Comparison of ENCODE assay signal across 11 cellular contexts in genomic region chr9:36193049-36193448, GRCh38. TPM values are rescaled to one million over a fixed set of nuclear protein-coding genes. Genes with fewer than 3 reads are reported as not detected.
DNase-seq lines count a peak whose midpoint lies in the region; ATAC-seq, FAIRE-seq and TF ChIP-seq lines count a peak whose summit lies in the region.
"Had no signal": no experiment of that assay in that cellular context is flagged by ENCODE, and none has a peak within 500 bp of the region (broad histone marks: within the 10 kb centered on the region; RNA-seq: fewer than 3 reads in every experiment).

No MANE protein-coding gene starts in this region.

- no peaks in the 10 kb centered on the region for H3K9me2 ChIP-seq in HCT116 (ENCODE audit: insufficient read depth)

- no peak for FAIRE-seq in GM12878 (lab: Jason Lieb, UNC)
- FAIRE-seq: G401.6 had no signal

- BruUV-seq in HCT116 (replicated peaks; lab: Mats Ljungman, UMichigan) (no TSS peak), GM12878 (replicated peaks; lab: Mats Ljungman, UMichigan) (no TSS peak)

- H3K9me3 ChIP-seq in HCT116 (ENCODE audit: control insufficient read depth in 1 of 2, insufficient read depth in 1 of 2, low read depth in 1 of 2, low read length in 2 of 2), result no peaks in the 10 kb centered on the region
- no peaks in the 10 kb centered on the region for H3K9me3 ChIP-seq in GM12878 (replicated peaks; ENCODE audit: control insufficient read depth, insufficient read depth, low read length)
- H3K9me3 ChIP-seq in mesodermal cell (ENCODE audit: control insufficient read depth, low read length), result no peaks in the 10 kb centered on the region
- H3K9me3 ChIP-seq in Peyer's patch, result no peaks in the 10 kb centered on the region

- H3K4me2 ChIP-seq in HCT116 (ENCODE audit: low read length), result peak overlapping the region; percentile 86; the same call in 1 of the 2 replicates
- peak overlapping the region; percentile 87 for H3K4me2 ChIP-seq in GM12878 (ENCODE audit: control insufficient read depth, insufficient read depth)

- TF ChIP-seq POLR2A in HCT116 (IDR thresholded peaks at IDR 0.05; ENCODE audit: borderline replicate concordance, extremely low read depth, insufficient read depth, insufficient read length) (no peak), GM12878 (IDR thresholded peaks at IDR 0.05; ENCODE audit: low read depth, low read length) (no peak), Peyer's patch (IDR thresholded peaks at IDR 0.05) (no peak)

- ATAC-seq in HCT116 (no peak), GM12878 (no peak), GM21526 (IDR thresholded peaks at IDR 0.05; ENCODE audit: low FRiP score, unreplicated experiment) (no peak)

- H3K27ac ChIP-seq in HCT116 (ENCODE audit: low read depth, low read length) (no peak overlapping the region), GM12878 (ENCODE audit: control insufficient read depth, insufficient read depth) (no peak overlapping the region), mesodermal cell (ENCODE audit: low read depth, low read length, severe bottlenecking) (no peak overlapping the region), Peyer's patch (no peak overlapping the region)

- H3K9ac ChIP-seq in HCT116 (ENCODE audit: low read length), result no peak overlapping the region
- H3K9ac ChIP-seq in GM12878 (ENCODE audit: control insufficient read depth, insufficient read depth, low read length), result peak overlapping the region; percentile 29; the same call in 1 of the 2 replicates

- H3K79me2 ChIP-seq in HCT116 (ENCODE audit: insufficient read depth, low read length) (peaks cover 65% of the 10 kb centered on the region), GM12878 (ENCODE audit: control insufficient read depth, insufficient read depth, low read length) (peaks cover 52% of the 10 kb centered on the region)

- CTCF ChIA-PET in AG04449 (lab: Yijun Ruan, JAX), result interaction anchor here (0.9 to 5.6 kb wide), 8 partner anchors 8 to 238 kb away, joined by 3 to 35 read pairs (median 4); no protein-coding TSS in a partner anchor
- CTCF ChIA-PET in HCT116 (lab: Charles Lee), result no interaction called here
- CTCF ChIA-PET in GM12878 (lab: Yijun Ruan, JAX), result interaction anchor here (0.8 to 2.2 kb wide), 6 partner anchors 8 to 135 kb away, joined by 3 to 11 read pairs (median 3); no protein-coding TSS in a partner anchor

- RAD21 ChIA-PET in HCT116 (lab: Charles Lee; ENCODE audit: low non-redundant PET in 1 of 2, low total read pairs in 2 of 2, uncharacterized antibody in 2 of 2, unreplicated experiment in 2 of 2) (no interaction called here), GM12878 (lab: Charles Lee; ENCODE audit: unreplicated experiment) (no interaction called here)

- H3K4me1 ChIP-seq in HCT116 (ENCODE audit: control insufficient read depth in 1 of 2, insufficient read depth in 2 of 2, low read length in 2 of 2), result peaks cover 12 to 20% of the 10 kb centered on the region in 2 experiments
- H3K4me1 ChIP-seq in GM12878 (ENCODE audit: control insufficient read depth, insufficient read depth, low read length), result peaks cover 5% of the 10 kb centered on the region; the same call in 1 of the 2 replicates
- peaks cover 21% of the 10 kb centered on the region for H3K4me1 ChIP-seq in mesodermal cell (ENCODE audit: control insufficient read depth, insufficient read depth, low read length, poor library complexity, severe bottlenecking)
- peaks cover 0 to 36% (median 15%) of the 10 kb centered on the region in 4 donors for H3K4me1 ChIP-seq in Peyer's patch

- H4K20me1 ChIP-seq in HCT116 (ENCODE audit: insufficient read depth) (0 out of 2 replicates have a peak, but pooled peaks cover 5% of the 10 kb centered on the region), GM12878 (ENCODE audit: control insufficient read depth, insufficient read depth) (peaks cover 8% of the 10 kb centered on the region; the same call in 1 of the 2 replicates)

- H3K36me3 ChIP-seq in HCT116 (ENCODE audit: control insufficient read depth in 1 of 2, insufficient read depth in 2 of 2, low read length in 2 of 2), result peaks cover 7 to 15% of the 10 kb centered on the region in 2 experiments; a peak in 3 of 4 replicates
- peaks cover 0 to 11% of the 10 kb centered on the region in 2 experiments; a peak in 3 of 4 replicates for H3K36me3 ChIP-seq in GM12878 (ENCODE audit: control insufficient read depth in 2 of 2, insufficient read depth in 2 of 2, low read length in 1 of 2)
- peaks cover 38% of the 10 kb centered on the region for H3K36me3 ChIP-seq in mesodermal cell (ENCODE audit: control insufficient read depth, insufficient read depth, low read length)
- peaks cover 0 to 14% (median 0%) of the 10 kb centered on the region in 3 donors for H3K36me3 ChIP-seq in Peyer's patch

- DNase-seq in AG04449 (ENCODE audit: low read depth, low spot score), result no peak
- no peak for DNase-seq in HCT116 (ENCODE audit: low read depth, low spot score)
- no peak for DNase-seq in GM12878 (ENCODE audit: low read depth, low spot score)
- DNase-seq in T-helper 9 cell, result no peak
- DNase-seq in NCI-H345 (lab: John Stamatoyannopoulos, UW), result no peak
- DNase-seq in Peyer's patch, result no peak
- DNase-seq: NCI-H1436 treated with DMSO at 0.1 percent for 48 hours; stimulated activated CD4-positive, alpha-beta T cell treated with anti-CD3 and anti-CD28 coated beads, Interleukin-4, amount 100 ng/mL, for 1 hour had no signal

- H2AFZ ChIP-seq in HCT116 (ENCODE audit: low read depth, low read length, poor library complexity, severe bottlenecking) (no peak overlapping the region), GM12878 (ENCODE audit: control insufficient read depth, low read depth, low read length) (no peak overlapping the region)

- TF ChIP-seq CTCF in AG04449 (IDR thresholded peaks at IDR 0.05; ENCODE audit: insufficient read depth, low read length, missing control alignments), result no peak
- TF ChIP-seq CTCF in HCT116 (IDR thresholded peaks at IDR 0.05 in 2 of 3, conservative IDR thresholded peaks at IDR 0.05 in 1 of 3; ENCODE audit: borderline replicate concordance in 1 of 3, insufficient read depth in 1 of 3, low read depth in 2 of 3, low read length in 2 of 3), result no peak
- no peak for TF ChIP-seq CTCF in GM12878 (IDR thresholded peaks at IDR 0.05 in 2 of 3, conservative IDR thresholded peaks at IDR 0.05 in 1 of 3; ENCODE audit: control insufficient read depth in 2 of 3, extremely low read depth in 1 of 3, insufficient read depth in 1 of 3, low read depth in 3 of 3, low read length in 3 of 3)
- no peak for TF ChIP-seq CTCF in Peyer's patch (IDR thresholded peaks at IDR 0.05)

- peak overlapping the region; percentile 46 for H3K4me3 ChIP-seq in AG04449 (ENCODE audit: low read depth, low read length)
- no peak overlapping the region for H3K4me3 ChIP-seq in HCT116 (replicated peaks in 1 of 2; ENCODE audit: low read depth in 1 of 2, low read length in 2 of 2)
- peak overlapping the region; percentile 86 for H3K4me3 ChIP-seq in GM12878
- peak overlapping the region; percentile 98 for H3K4me3 ChIP-seq in mesodermal cell (ENCODE audit: extremely low read depth, insufficient read depth, low read length, poor library complexity, severe bottlenecking)
- peak overlapping the region in 2 of 4 donors; percentile 4 to 74 for H3K4me3 ChIP-seq in Peyer's patch

- intact Hi-C loops in HCT116 (cut with micrococcal nuclease) (no loop called here), GM12878 (cut with micrococcal nuclease; ENCODE audit: unreplicated experiment) (loop anchor here (5.0 kb wide), 2 partner anchors 64 to 134 kb away; partner anchors contain the start of gene GNE)

- H3K27me3 ChIP-seq in HCT116 (ENCODE audit: insufficient read depth, low read length) (no peaks in the 10 kb centered on the region), GM12878 (replicated peaks in 1 of 2; ENCODE audit: control insufficient read depth in 2 of 2, insufficient read depth in 2 of 2, low read length in 1 of 2) (no peaks in the 10 kb centered on the region), Peyer's patch (no peaks in the 10 kb centered on the region)

- POLR2A ChIA-PET in AG04449 (lab: Yijun Ruan, JAX) (interaction anchor here (1.2 to 1.4 kb wide), 2 partner anchors 14 to 24 kb away, joined by 4 read pairs; no protein-coding TSS in a partner anchor), HCT116 (lab: Charles Lee) (no interaction called here), GM12878 (lab: Charles Lee) (interaction anchor here (0.6 to 1.0 kb wide), 4 partner anchors 17 to 1937 kb away, joined by 3 to 4 read pairs (median 3); partner anchors contain the start of gene GNE)

- in situ Hi-C loops in GM12878 (cut with MboI), result no loop called here

- 61% methylated on average over 4 of the region's 4 CpGs for WGBS in GM12878 (ENCODE audit: insufficient coverage, insufficient replicate concordance, low lambda C conversion rate, missing lambda C conversion rate)
- WGBS in mesodermal cell (ENCODE audit: insufficient coverage in 2 of 2), 2 experiments, result 89 to 93% methylated on average over 3 of the region's 4 CpGs

- TF ChIP-seq RAD21 in HCT116 (IDR thresholded peaks at IDR 0.05; ENCODE audit: low read depth), result no peak
- TF ChIP-seq RAD21 in GM12878 (IDR thresholded peaks at IDR 0.05; ENCODE audit: insufficient read depth, low read depth, low read length), result no peak

- no peak for TF ChIP-seq EP300 in GM12878 (IDR thresholded peaks at IDR 0.05; ENCODE audit: borderline replicate concordance in 1 of 2, control insufficient read depth in 1 of 2, low read depth in 2 of 2, low read length in 2 of 2)

- SMC1A ChIA-PET in GM12878 (lab: Charles Lee; ENCODE audit: uncharacterized antibody, unreplicated experiment), result interaction anchor here (0.8 to 1.9 kb wide), 3 partner anchors 8 to 131 kb away, joined by 3 to 8 read pairs (median 6); no protein-coding TSS in a partner anchor

RNA-seq across cellular contexts. Expression of gene CLTA, which starts 2.3 kb away (rescaled TPM):
- 152 TPM for total RNA-seq in HCT116 (2021; ENCODE audit: unreplicated experiment)
- 139 and 184 TPM in 2 replicates for polyA plus RNA-seq in HCT116 (2012)
- total RNA-seq in GM12878 (2013; cell fraction: nucleolus; rRNA removed), result 25.9 and 30.4 TPM in 2 replicates
- total RNA-seq in GM12878 (2014; rRNA removed), result 150 and 174 TPM in 2 replicates
- 125 and 137 TPM in 2 replicates for total RNA-seq in GM12878 (2014; rRNA removed; fragmentation: Illumina TruSeq; extraction: Trizol)
- total RNA-seq in GM12878 (2021), result 163 and 172 TPM in 2 replicates
- 91.8 TPM for polyA plus RNA-seq in GM12878 (2011; ENCODE audit: low read depth)
- polyA plus RNA-seq in GM12878 (2011; rRNA removed), result 171 and 182 TPM in 2 replicates
- polyA plus RNA-seq in GM12878 (2011; cell fraction: cytosol; rRNA removed), result 110 and 141 TPM in 2 replicates
- 67.0 and 89.2 TPM in 2 replicates for polyA plus RNA-seq in GM12878 (2011; cell fraction: nucleus; rRNA removed)
- 120 and 125 TPM in 2 replicates for polyA plus RNA-seq in GM12878 (2012)
- polyA plus RNA-seq in GM12878 (2014; fragmentation: Illumina TruSeq; extraction: Trizol), result 114 and 165 TPM in 2 replicates
- 100 to 1,000 TPM in 1 of 2 experiments, 10 to 100 TPM in 1; 49.0 to 103 TPM for polyA plus RNA-seq in GM12878 (2014; fragmentation: Nextera tagmentation; extraction: Ambion mirVana)
- 234 and 241 TPM in 2 replicates for polyA plus RNA-seq in GM12878 (2014; rRNA removed)
- polyA plus RNA-seq in GM12878 (2016; fragmentation: Nextera tagmentation; extraction: Ambion mirVana), result 100 to 1,000 TPM; 200 to 201 TPM
- polyA minus RNA-seq in GM12878 (2011; rRNA and poly(A)+ RNA removed), result 49.2 and 51.3 TPM in 2 replicates
- 27.0 and 39.3 TPM in 2 replicates for polyA minus RNA-seq in GM12878 (2011; cell fraction: cytosol; rRNA and poly(A)+ RNA removed)
- 16.1 and 21.8 TPM in 2 replicates for polyA minus RNA-seq in GM12878 (2011; cell fraction: nucleus; rRNA and poly(A)+ RNA removed)
- 290 TPM for polyA plus RNA-seq in mesodermal cell (2013, experiment 1 of 2)
- polyA plus RNA-seq in mesodermal cell (2013, experiment 2 of 2), result 289 TPM
- total RNA-seq in Peyer's patch, result 100 to 1,000 TPM; 131 to 150 (median 133) TPM

RNA-seq across cellular contexts. Expression of gene CCIN, which starts 23.9 kb away (rescaled TPM):
- total RNA-seq in HCT116 (2021; ENCODE audit: unreplicated experiment) (0.20 TPM), GM12878 (2014; rRNA removed) (not detected in 2 replicates), GM12878 (2014; rRNA removed; fragmentation: Illumina TruSeq; extraction: Trizol) (not detected in 2 replicates), GM12878 (2021) (not detected in 2 replicates), Peyer's patch (not detected)
- polyA plus RNA-seq in HCT116 (2012), result 0.05 and 0.12 TPM in 2 replicates
- total RNA-seq in GM12878 (2013; cell fraction: nucleolus; rRNA removed), result not detected in 2 replicates
- not detected for polyA plus RNA-seq in GM12878 (2011; ENCODE audit: low read depth)
- polyA plus RNA-seq in GM12878 (2011; rRNA removed) (not detected in 2 replicates), GM12878 (2014; fragmentation: Illumina TruSeq; extraction: Trizol) (not detected in 2 replicates), GM12878 (2014; fragmentation: Nextera tagmentation; extraction: Ambion mirVana) (not detected), GM12878 (2014; rRNA removed) (not detected in 2 replicates), GM12878 (2016; fragmentation: Nextera tagmentation; extraction: Ambion mirVana) (not detected)
- polyA plus RNA-seq in GM12878 (2011; cell fraction: cytosol; rRNA removed), result not detected in 2 replicates
- polyA plus RNA-seq in GM12878 (2011; cell fraction: nucleus; rRNA removed), result not detected in 2 replicates
- polyA plus RNA-seq in GM12878 (2012), result not detected in 2 replicates
- polyA minus RNA-seq in GM12878 (2011; rRNA and poly(A)+ RNA removed), result not detected in 2 replicates
- not detected in 2 replicates for polyA minus RNA-seq in GM12878 (2011; cell fraction: cytosol; rRNA and poly(A)+ RNA removed)
- polyA minus RNA-seq in GM12878 (2011; cell fraction: nucleus; rRNA and poly(A)+ RNA removed), result not detected in 2 replicates
- 0.22 TPM for polyA plus RNA-seq in mesodermal cell (2013, experiment 1 of 2)
- 0.20 TPM for polyA plus RNA-seq in mesodermal cell (2013, experiment 2 of 2)

RNA-seq across cellular contexts. Expression of gene GLIPR2, which starts 56.5 kb away (rescaled TPM):
- total RNA-seq in HCT116 (2021; ENCODE audit: unreplicated experiment), result 14.5 TPM
- 8.2 and 11.6 TPM in 2 replicates for polyA plus RNA-seq in HCT116 (2012)
- total RNA-seq in GM12878 (2013; cell fraction: nucleolus; rRNA removed), result 0.32 TPM in 1 of 2 replicates, not detected in the other
- total RNA-seq in GM12878 (2014; rRNA removed), result 2.1 and 2.5 TPM in 2 replicates
- 2.0 and 2.1 TPM in 2 replicates for total RNA-seq in GM12878 (2014; rRNA removed; fragmentation: Illumina TruSeq; extraction: Trizol)
- total RNA-seq in GM12878 (2021), result 2.6 and 3.5 TPM in 2 replicates
- polyA plus RNA-seq in GM12878 (2011; ENCODE audit: low read depth), result 2.0 TPM
- 0.24 and 0.41 TPM in 2 replicates for polyA plus RNA-seq in GM12878 (2011; rRNA removed)
- 0.23 and 0.31 TPM in 2 replicates for polyA plus RNA-seq in GM12878 (2011; cell fraction: cytosol; rRNA removed)
- polyA plus RNA-seq in GM12878 (2011; cell fraction: nucleus; rRNA removed), result 0.06 and 0.28 TPM in 2 replicates
- polyA plus RNA-seq in GM12878 (2012), result 1.7 and 2.4 TPM in 2 replicates
- 3.4 and 4.0 TPM in 2 replicates for polyA plus RNA-seq in GM12878 (2014; fragmentation: Illumina TruSeq; extraction: Trizol)
- polyA plus RNA-seq in GM12878 (2014; fragmentation: Nextera tagmentation; extraction: Ambion mirVana), result 1 to 10 TPM; 2.1 to 2.3 TPM
- polyA plus RNA-seq in GM12878 (2014; rRNA removed), result 1.8 and 3.2 TPM in 2 replicates
- 1 to 10 TPM; 1.2 to 1.7 TPM for polyA plus RNA-seq in GM12878 (2016; fragmentation: Nextera tagmentation; extraction: Ambion mirVana)
- polyA minus RNA-seq in GM12878 (2011; rRNA and poly(A)+ RNA removed), result 0.57 TPM in 1 of 2 replicates, not detected in the other
- polyA minus RNA-seq in GM12878 (2011; cell fraction: cytosol; rRNA and poly(A)+ RNA removed), result 0.42 TPM in 1 of 2 replicates, not detected in the other
- polyA minus RNA-seq in GM12878 (2011; cell fraction: nucleus; rRNA and poly(A)+ RNA removed), result 0.19 TPM in 1 of 2 replicates, not detected in the other
- 37.2 TPM for polyA plus RNA-seq in mesodermal cell (2013, experiment 1 of 2)
- 41.1 TPM for polyA plus RNA-seq in mesodermal cell (2013, experiment 2 of 2)
- total RNA-seq in Peyer's patch, result 10 to 100 TPM in 2 of 4 donors, 1 to 10 TPM in 2; 8.6 to 31.4 (median 11.6) TPM

Comparison
In these comparisons a context has a peak if more than half of its experiments do, and no peak if none do; other contexts are left out.
1. H3K4me3 ChIP-seq: peak in AG04449 (single experiment), GM12878 (single experiment) and mesodermal cell (single experiment); none in HCT116 (0 of 2).